ENCODE assay signal across 26 cellular contexts in the genomic region with DNA sequence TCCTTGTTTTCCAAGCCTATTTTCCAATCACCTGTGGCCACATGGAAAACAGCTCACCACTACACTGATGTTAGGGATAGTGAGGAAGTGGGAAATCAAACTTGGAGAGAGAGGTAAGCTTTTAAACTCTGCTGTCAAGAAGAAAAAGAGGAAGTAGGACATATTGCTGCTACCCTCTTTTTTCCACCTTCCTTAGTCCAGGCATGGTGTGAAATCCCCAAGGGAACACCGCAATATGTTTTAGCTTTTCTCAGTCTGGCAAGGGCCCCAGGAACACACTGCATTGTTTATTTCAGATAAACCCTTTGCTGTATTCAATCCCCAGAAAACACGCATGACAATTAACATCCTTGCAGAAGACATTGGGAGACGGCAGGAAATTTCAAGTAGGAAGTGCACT.
DNase-seq lines count a peak whose midpoint lies in the region; ATAC-seq and TF ChIP-seq lines count a peak whose summit lies in the region.
"Had no signal": no experiment of that assay in that cellular context is flagged by ENCODE, and none has a peak within 500 bp of the region (broad histone marks: within the 10 kb centered on the region; RNA-seq: fewer than 3 reads in every experiment).

No MANE protein-coding gene starts in this region.

- H3K36me3 ChIP-seq in SJCRH30, result no peaks in the 10 kb centered on the region
- H3K36me3 ChIP-seq in CD8-positive, alpha-beta T cell (ENCODE audit: insufficient read depth, low read length), result no peaks in the 10 kb centered on the region
- no peaks in the 10 kb centered on the region for H3K36me3 ChIP-seq in hepatocyte (replicated peaks; ENCODE audit: insufficient read depth, low read depth)
- H3K36me3 ChIP-seq: ovary, spleen had no signal

- intact Hi-C loops in CD8-positive, alpha-beta T cell (cut with DNase I, micrococcal nuclease), result no loop called here

- H3K27me3 Mint-ChIP-seq in endothelial cell (ENCODE audit: unreplicated experiment), result no peaks in the 10 kb centered on the region
- no peaks in the 10 kb centered on the region for H3K27me3 Mint-ChIP-seq in CD8-positive, alpha-beta T cell (ENCODE audit: low read depth)

- TF ChIP-seq CTCF in endothelial cell (IDR thresholded peaks at IDR 0.05; ENCODE audit: unreplicated experiment) (no peak), hepatocyte (IDR thresholded peaks at IDR 0.05; ENCODE audit: poor library complexity) (no peak)
- no peak for TF ChIP-seq CTCF in CD8-positive, alpha-beta T cell (IDR thresholded peaks at IDR 0.05)

- no peak overlapping the region for H3K4me3 Mint-ChIP-seq in endothelial cell (ENCODE audit: unreplicated experiment)
- H3K4me3 Mint-ChIP-seq in CD8-positive, alpha-beta T cell, result no peak overlapping the region
- H3K4me3 Mint-ChIP-seq: activated B cell treated with CpG ODN at 0.5 μM for 24 hours; activated naive CD4-positive, alpha-beta T cell treated with anti-CD3 and anti-CD28 coated beads, Interleukin-2, amount 50 U/mL, for 24 hours; activated T-helper 1 cell treated with anti-CD3 and anti-CD28 coated beads, Interleukin-12 subunit alpha, Interleukin-12 subunit beta, Interleukin-2, Interleukin-4 antibody, amounts not matched to agents 30 ng/mL and 10 ng/mL and 1 ng/mL, durations not matched to agents 14 hours and 24 hours and 36 hours; CD8-positive, alpha-beta memory T cell; naive thymus-derived CD4-positive, alpha-beta T cell; stimulated activated memory B cell treated with anti-CD40 and anti-IgM and Interleukin-4, amounts not matched to agents 10 μg/mL and 1 μg/mL and 100 μg/mL, for 72 hours had no signal

- no peaks in the 10 kb centered on the region for H3K9me3 Mint-ChIP-seq in endothelial cell (ENCODE audit: unreplicated experiment)
- no peaks in the 10 kb centered on the region for H3K9me3 Mint-ChIP-seq in CD8-positive, alpha-beta T cell
- H3K9me3 Mint-ChIP-seq: activated B cell treated with CpG ODN at 0.5 μM for 24 hours; activated naive CD4-positive, alpha-beta T cell treated with anti-CD3 and anti-CD28 coated beads, Interleukin-2, amount 50 U/mL, for 24 hours; activated T-helper 1 cell treated with anti-CD3 and anti-CD28 coated beads, Interleukin-12 subunit alpha, Interleukin-12 subunit beta, Interleukin-2, Interleukin-4 antibody, amounts not matched to agents 30 ng/mL and 10 ng/mL and 1 ng/mL, durations not matched to agents 14 hours and 24 hours and 36 hours; stimulated activated memory B cell treated with anti-CD40 and anti-IgM and Interleukin-4, amounts not matched to agents 10 μg/mL and 1 μg/mL and 100 μg/mL, for 72 hours had no signal

- H3K4me1 Mint-ChIP-seq in endothelial cell (ENCODE audit: unreplicated experiment), result peaks cover 35% of the 10 kb centered on the region
- no peaks in the 10 kb centered on the region for H3K4me1 Mint-ChIP-seq in CD8-positive, alpha-beta T cell (ENCODE audit: low read depth)
- H3K4me1 Mint-ChIP-seq: activated B cell treated with CpG ODN at 0.5 μM for 24 hours; activated naive CD4-positive, alpha-beta T cell treated with anti-CD3 and anti-CD28 coated beads, Interleukin-2, amount 50 U/mL, for 24 hours; CD8-positive, alpha-beta memory T cell; naive thymus-derived CD4-positive, alpha-beta T cell; stimulated activated memory B cell treated with anti-CD40 and anti-IgM and Interleukin-4, amounts not matched to agents 10 μg/mL and 1 μg/mL and 100 μg/mL, for 72 hours had no signal

- no peaks in the 10 kb centered on the region for H3K9me2 ChIP-seq in hepatocyte (replicated peaks; ENCODE audit: insufficient read depth)
- H3K9me2 ChIP-seq: SK-N-SH had no signal

- H3K9me3 ChIP-seq in SJCRH30 (replicated peaks) (no peaks in the 10 kb centered on the region), hepatocyte (ENCODE audit: low read depth) (no peaks in the 10 kb centered on the region)
- H3K9me3 ChIP-seq in CD8-positive, alpha-beta T cell (ENCODE audit: low read length), result no peaks in the 10 kb centered on the region
- H3K9me3 ChIP-seq: ovary, SK-N-SH, spleen had no signal

- CTCF ChIA-PET in CD8-positive, alpha-beta T cell (lab: Charles Lee), result no interaction called here

- 59% methylated on average over 3 of the region's 3 CpGs for WGBS in hepatocyte (ENCODE audit: low lambda C conversion rate, missing lambda C conversion rate)

- no peaks in the 10 kb centered on the region for H3K36me3 Mint-ChIP-seq in endothelial cell (ENCODE audit: low read depth, unreplicated experiment)
- no peaks in the 10 kb centered on the region for H3K36me3 Mint-ChIP-seq in CD8-positive, alpha-beta T cell
- H3K36me3 Mint-ChIP-seq: activated naive CD4-positive, alpha-beta T cell treated with anti-CD3 and anti-CD28 coated beads, Interleukin-2, amount 50 U/mL, for 24 hours; CD8-positive, alpha-beta memory T cell; naive thymus-derived CD4-positive, alpha-beta T cell; stimulated activated memory B cell treated with anti-CD40 and anti-IgM and Interleukin-4, amounts not matched to agents 10 μg/mL and 1 μg/mL and 100 μg/mL, for 72 hours had no signal

- H3K4me1 ChIP-seq in SJCRH30 (peaks cover 39% of the 10 kb centered on the region), hepatocyte (ENCODE audit: insufficient read depth) (peaks cover 3% of the 10 kb centered on the region)
- no peaks in the 10 kb centered on the region for H3K4me1 ChIP-seq in CD8-positive, alpha-beta T cell (ENCODE audit: insufficient read depth, low read length)
- H3K4me1 ChIP-seq: spleen had no signal

- DNase-seq in NCI-H524 (lab: John Stamatoyannopoulos, UW) (peak; percentile 10 to 32), NCI-H524 treated with DMSO at 0.1 percent for 48 hours (lab: John Stamatoyannopoulos, UW) (no peak), SJCRH30 (peak; percentile 49 to 64), endothelial cell (ENCODE audit: low spot score) (no peak), pons (ENCODE audit: low spot score) (peak; percentile 58), hepatocyte (ENCODE audit: low spot score) (no peak)
- no peak for DNase-seq in CD8-positive, alpha-beta T cell
- DNase-seq: activated B cell treated with CpG ODN at 0.5 μM for 24 hours; CD8-positive, alpha-beta memory T cell; central memory CD4-positive, alpha-beta T cell; dermis blood vessel endothelial cell; DMS79; HCEC 1CT; head of caudate nucleus; naive thymus-derived CD4-positive, alpha-beta T cell; NCI-H2081 treated with DMSO at 0.1 percent for 48 hours; NCI-H526; ovary; RPMI8226; SK-N-SH; spleen; stimulated activated CD4-positive, alpha-beta T cell treated with anti-CD3 and anti-CD28 coated beads, Interleukin-4, amount 100 ng/mL, for 1 hour had no signal

- H4K20me1 ChIP-seq in hepatocyte (ENCODE audit: insufficient read depth, poor library complexity, severe bottlenecking), result no peaks in the 10 kb centered on the region

- H3K79me2 ChIP-seq in hepatocyte, result no peaks in the 10 kb centered on the region

- no peak overlapping the region for H3K4me2 ChIP-seq in hepatocyte
- H3K4me2 ChIP-seq: SK-N-SH had no signal

- ATAC-seq in GM18907 (IDR thresholded peaks at IDR 0.05; ENCODE audit: unreplicated experiment), result no peak
- no peak for ATAC-seq in CD8-positive, alpha-beta T cell
- ATAC-seq: naive thymus-derived CD4-positive, alpha-beta T cell; stimulated activated memory B cell treated with anti-CD40 and anti-IgM and Interleukin-4, amounts not matched to agents 10 μg/mL and 1 μg/mL and 100 μg/mL, for 72 hours had no signal

- H3K27me3 ChIP-seq in SJCRH30 (no peaks in the 10 kb centered on the region), hepatocyte (no peaks in the 10 kb centered on the region)
- no peaks in the 10 kb centered on the region for H3K27me3 ChIP-seq in CD8-positive, alpha-beta T cell (ENCODE audit: insufficient read depth, low read length)
- H3K27me3 ChIP-seq: ovary had no signal

- H3K27ac ChIP-seq in SJCRH30 (peak overlapping the region; percentile 88), hepatocyte (no peak overlapping the region)
- no peak overlapping the region for H3K27ac ChIP-seq in CD8-positive, alpha-beta T cell (ENCODE audit: low read depth, low read length)
- H3K27ac ChIP-seq: ovary, spleen had no signal

- peak overlapping the region; percentile 50 for H3K27ac Mint-ChIP-seq in endothelial cell (ENCODE audit: unreplicated experiment)
- no peak overlapping the region for H3K27ac Mint-ChIP-seq in CD8-positive, alpha-beta T cell
- H3K27ac Mint-ChIP-seq: activated B cell treated with CpG ODN at 0.5 μM for 24 hours; activated naive CD4-positive, alpha-beta T cell treated with anti-CD3 and anti-CD28 coated beads, Interleukin-2, amount 50 U/mL, for 24 hours; activated T-helper 1 cell treated with anti-CD3 and anti-CD28 coated beads, Interleukin-12 subunit alpha, Interleukin-12 subunit beta, Interleukin-2, Interleukin-4 antibody, amounts not matched to agents 30 ng/mL and 10 ng/mL and 1 ng/mL, durations not matched to agents 14 hours and 24 hours and 36 hours; CD8-positive, alpha-beta memory T cell; naive thymus-derived CD4-positive, alpha-beta T cell; stimulated activated memory B cell treated with anti-CD40 and anti-IgM and Interleukin-4, amounts not matched to agents 10 μg/mL and 1 μg/mL and 100 μg/mL, for 72 hours had no signal

- H3K4me3 ChIP-seq in SJCRH30, result peak overlapping the region; percentile 40
- H3K4me3 ChIP-seq in CD8-positive, alpha-beta T cell (ENCODE audit: low read depth, low read length), result no peak overlapping the region
- no peak overlapping the region for H3K4me3 ChIP-seq in hepatocyte
- H3K4me3 ChIP-seq: ovary, spleen had no signal

- no peak overlapping the region for H2AFZ ChIP-seq in hepatocyte

- POLR2A ChIA-PET in CD8-positive, alpha-beta T cell (lab: Charles Lee), result interaction anchor here (0.5 kb wide), 1 partner anchor 649 kb away, joined by 4 read pairs; no protein-coding TSS in a partner anchor

Comparison
In these comparisons a context has a peak if more than half of its experiments do, and no peak if none do; other contexts are left out.
1. DNase-seq: peak in NCI-H524 (2 of 2), SJCRH30 (2 of 2) and pons (single experiment); none in NCI-H524 treated with DMSO at 0.1 percent for 48 hours (single experiment), endothelial cell (single experiment), CD8-positive, alpha-beta T cell (0 of 7) and hepatocyte (single experiment).